8 cellular contexts compared by ENCODE assay signal in genomic region chr1:23790696-23791433, GRCh38. TPM values are rescaled to one million over a fixed set of nuclear protein-coding genes. Genes with fewer than 3 reads are reported as not detected.
DNase-seq lines count a peak whose midpoint lies in the region; ATAC-seq and TF ChIP-seq lines count a peak whose summit lies in the region.

Gene LYPLA2, plus strand, starts transcription at chr1:23791145. Its CDS starts 1,538 bp downstream, at chr1:23792683.

- H3K27ac Mint-ChIP-seq in Calu3 (ENCODE audit: unreplicated experiment) (peak within 1 kb of the TSS; percentile 96), IgD-negative memory B cell (peak within 1 kb of the TSS; percentile 87 to 98 (median 90))
- H3K27ac Mint-ChIP-seq in activated T-cell treated with anti-CD3 and anti-CD28 coated beads, Interleukin-2, amount 50 U/mL, for 72 hours: peak within 1 kb of the TSS; percentile 98

- H3K9me3 Mint-ChIP-seq in Calu3 (ENCODE audit: low read depth, unreplicated experiment) (no peaks in the 10 kb centered on the region), IgD-negative memory B cell (no peaks in the 10 kb centered on the region)
- no peaks in the 10 kb centered on the region for H3K9me3 Mint-ChIP-seq in activated T-cell treated with anti-CD3 and anti-CD28 coated beads, Interleukin-2, amount 50 U/mL, for 72 hours

- peak within 1 kb of the TSS; percentile 75 to 86 (median 82) for H3K27ac ChIP-seq in Peyer's patch
- peak within 1 kb of the TSS; percentile 76 to 83 (median 80) for H3K27ac ChIP-seq in esophagus muscularis mucosa (replicated peaks in 1 of 4)

- WGBS in esophagus muscularis mucosa: 2% methylated on average over 34 of the region's 45 CpGs

- H3K4me1 ChIP-seq in Peyer's patch: peaks cover 5 to 29% (median 10%) of the 10 kb centered on the region in 4 donors
- peaks cover 30 to 42% (median 36%) of the 10 kb centered on the region in 4 donors for H3K4me1 ChIP-seq in esophagus muscularis mucosa

- intact Hi-C loops in Calu3 (cut with micrococcal nuclease; ENCODE audit: unreplicated experiment): no loop called here
- intact Hi-C loops in esophagus muscularis mucosa (cut with DNase I): no loop called here

- TF ChIP-seq CTCF in Calu3 (IDR thresholded peaks at IDR 0.05; ENCODE audit: unreplicated experiment): no peak
- TF ChIP-seq CTCF in Peyer's patch (IDR thresholded peaks at IDR 0.05): no peak
- TF ChIP-seq CTCF in esophagus muscularis mucosa (IDR thresholded peaks at IDR 0.05): no peak

- H3K4me3 Mint-ChIP-seq in Calu3 (ENCODE audit: low read depth, unreplicated experiment): peak within 1 kb of the TSS; percentile 99
- peak within 1 kb of the TSS; percentile 92 to 98 (median 96) for H3K4me3 Mint-ChIP-seq in IgD-negative memory B cell
- peak within 1 kb of the TSS; percentile 89 to 94 for H3K4me3 Mint-ChIP-seq in activated T-cell treated with anti-CD3 and anti-CD28 coated beads, Interleukin-2, amount 50 U/mL, for 72 hours

- H3K36me3 ChIP-seq in Peyer's patch: peaks cover 0 to 59% (median 3%) of the 10 kb centered on the region in 3 donors
- H3K36me3 ChIP-seq in esophagus muscularis mucosa: peaks cover 23 to 63% (median 54%) of the 10 kb centered on the region in 4 donors

- H3K36me3 Mint-ChIP-seq in Calu3 (ENCODE audit: insufficient read depth, unreplicated experiment) (peaks cover 88% of the 10 kb centered on the region), IgD-negative memory B cell (no peaks in the 10 kb centered on the region)
- peaks cover 7 to 23% of the 10 kb centered on the region in 2 donors for H3K36me3 Mint-ChIP-seq in activated T-cell treated with anti-CD3 and anti-CD28 coated beads, Interleukin-2, amount 50 U/mL, for 72 hours (ENCODE audit: insufficient read depth in 2 of 2)

- H3K4me3 ChIP-seq in Peyer's patch (peak within 1 kb of the TSS; percentile 62 to 82 (median 74)), esophagus muscularis mucosa (peak within 1 kb of the TSS; percentile 64 to 88 (median 76))

- H3K27me3 Mint-ChIP-seq in Calu3 (ENCODE audit: unreplicated experiment): no peaks in the 10 kb centered on the region
- H3K27me3 Mint-ChIP-seq in IgD-negative memory B cell: no peaks in the 10 kb centered on the region
- H3K27me3 Mint-ChIP-seq in activated T-cell treated with anti-CD3 and anti-CD28 coated beads, Interleukin-2, amount 50 U/mL, for 72 hours (ENCODE audit: low read depth): no peaks in the 10 kb centered on the region

- CTCF ChIA-PET in Calu3 (lab: Charles Lee): interaction anchor here (0.6 to 1.4 kb wide), 3 partner anchors 9 to 126 kb away, joined by 3 to 4 read pairs (median 3); no protein-coding TSS in a partner anchor

- DNase-seq in Calu3: peak; percentile 89
- peak; percentile 93 to 96 (median 94) for DNase-seq in Peyer's patch
- DNase-seq in activated T-cell treated with anti-CD3 and anti-CD28 coated beads, Interleukin-2, amount 50 U/mL, for 72 hours: peak; percentile 92
- DNase-seq in esophagus muscularis mucosa (ENCODE audit: extremely low spot score): peak; percentile 99
- peak; percentile 93 for DNase-seq in myocyte (ENCODE audit: low read depth)
- peak; percentile 74 to 78 for DNase-seq in stimulated activated CD8-positive, alpha-beta memory T cell treated with anti-CD3 and anti-CD28 coated beads, Interleukin-7, amount 100 ng/mL, for 4 hours (ENCODE audit: low read depth in 2 of 2)

- peak; percentile 87 for ATAC-seq in GM21390 (IDR thresholded peaks at IDR 0.05; ENCODE audit: unreplicated experiment)
- ATAC-seq in activated T-cell treated with anti-CD3 and anti-CD28 coated beads, Interleukin-2, amount 50 U/mL, for 72 hours (replicated peaks in 1 of 2): peak; percentile 93

- BruUV-seq in Calu3 (replicated peaks; lab: Mats Ljungman, UMichigan): no TSS peak

- H3K27me3 ChIP-seq in Peyer's patch (no peaks in the 10 kb centered on the region), esophagus muscularis mucosa (no peaks in the 10 kb centered on the region)

- peaks cover 26% of the 10 kb centered on the region for H3K4me1 Mint-ChIP-seq in Calu3 (ENCODE audit: low read depth, unreplicated experiment)
- H3K4me1 Mint-ChIP-seq in IgD-negative memory B cell: peaks cover 11 to 13% (median 11%) of the 10 kb centered on the region in 3 donors
- H3K4me1 Mint-ChIP-seq in activated T-cell treated with anti-CD3 and anti-CD28 coated beads, Interleukin-2, amount 50 U/mL, for 72 hours (ENCODE audit: low read depth): peaks cover 29% of the 10 kb centered on the region

- no peaks in the 10 kb centered on the region for H3K9me3 ChIP-seq in Peyer's patch
- H3K9me3 ChIP-seq in esophagus muscularis mucosa: no peaks in the 10 kb centered on the region

- TF ChIP-seq POLR2A in Peyer's patch (IDR thresholded peaks at IDR 0.05) (no peak), esophagus muscularis mucosa (IDR thresholded peaks at IDR 0.05; ENCODE audit: low read depth) (no peak)

- TF ChIP-seq EP300 in esophagus muscularis mucosa (IDR thresholded peaks at IDR 0.05): no peak

RNA-seq across cellular contexts. Expression of gene LYPLA2, which starts in this region (rescaled TPM):
- total RNA-seq in Calu3 (2022) (52.0 and 66.5 TPM in 2 replicates), Peyer's patch (100 to 1,000 TPM in 2 of 4 donors, 10 to 100 TPM in 2; 47.0 to 117 (median 105) TPM), esophagus muscularis mucosa (10 to 100 TPM; 32.8 to 51.4 (median 40.8) TPM), myocyte (52.5 and 58.3 TPM in 2 replicates)
- 96.5 TPM for polyA plus RNA-seq in IgD-negative memory B cell
- 10 to 100 TPM; 63.4 to 71.5 TPM for total RNA-seq in activated T-cell treated with anti-CD3 and anti-CD28 coated beads, Interleukin-2, amount 50 U/mL, for 72 hours
- polyA plus RNA-seq in myocyte (2012): 42.9 TPM

Comparison
In these comparisons a context has a peak if more than half of its experiments do, and no peak if none do; other contexts are left out.
1. Peak in every context shown above with its lines: DNase-seq, ATAC-seq, H3K4me3 ChIP-seq and H3K27ac ChIP-seq.